Comparison of ENCODE assay signal across 8 cellular contexts in genomic region chr1:155856975-155857930, GRCh38. TPM values are rescaled to one million over a fixed set of nuclear protein-coding genes. Genes with fewer than 3 reads are reported as not detected.
DNase-seq lines count a peak whose midpoint lies in the region; ATAC-seq and TF ChIP-seq lines count a peak whose summit lies in the region.

Gene GON4L, minus strand, starts transcription at chr1:155857214. Its CDS starts 3,434 bp downstream, at chr1:155853780.

- H3K4me3 ChIP-seq in ectodermal cell (ENCODE audit: insufficient read depth, low read depth, low read length) (peak within 1 kb of the TSS; percentile 64), lower leg skin (ENCODE audit: low read depth, poor library complexity, severe bottlenecking) (peak within 1 kb of the TSS; percentile 60)

- H3K36me3 ChIP-seq in ectodermal cell (ENCODE audit: control insufficient read depth, insufficient read depth, low read length) = peaks cover 15% of the 10 kb centered on the region

- peaks cover 12% of the 10 kb centered on the region for H3K27me3 ChIP-seq in ectodermal cell (ENCODE audit: control insufficient read depth, insufficient read depth, low read length, poor library complexity, severe bottlenecking)

- 36 to 38% methylated on average over 46 of the region's 46 CpGs for WGBS in ectodermal cell, 2 experiments
- WGBS in lower leg skin, 2 donors = 11 to 13% methylated on average over 45 to 46 of the region's 46 CpGs

- no peak for TF ChIP-seq CTCF in C4-2B (conservative IDR thresholded peaks at IDR 0.05)
- no peak for TF ChIP-seq CTCF in lower leg skin (IDR thresholded peaks at IDR 0.05)

- DNase-seq in HT-29 (ENCODE audit: low spot score) (peak; percentile 95), lower leg skin (ENCODE audit: low spot score in 2 of 2) (peak; percentile 86 to 97)
- DNase-seq in NK-92 treated with Interleukin-12 subunit alpha and Interleukin-12 subunit beta, amount 100 ng/mL, for 24 hours (lab: John Stamatoyannopoulos, UW) = peak; percentile 87
- peak; percentile 72 to 78 for DNase-seq in activated CD8-positive, alpha-beta memory T cell treated with anti-CD3 and anti-CD28 coated beads for 1 hour (ENCODE audit: extremely low read depth in 1 of 2, low read depth in 1 of 2)
- peak; percentile 79 to 87 for DNase-seq in stimulated activated CD4-positive, alpha-beta T cell treated with anti-CD3 and anti-CD28 coated beads, Interleukin-4, amount 100 ng/mL, for 48 hours (ENCODE audit: low read depth in 2 of 2)

- TF ChIP-seq POLR2A in lower leg skin (IDR thresholded peaks at IDR 0.05) = no peak

- H3K27ac ChIP-seq in C4-2B (peak within 1 kb of the TSS; percentile 78), ectodermal cell (ENCODE audit: insufficient read depth, low read depth, low read length, poor library complexity, severe bottlenecking) (no peak within 1 kb of the TSS)

- no peaks in the 10 kb centered on the region for H3K9me3 ChIP-seq in ectodermal cell (ENCODE audit: control insufficient read depth, low read length)

- peaks cover 6% of the 10 kb centered on the region for H3K4me1 ChIP-seq in ectodermal cell (ENCODE audit: control insufficient read depth, insufficient read depth, low read length)

- intact Hi-C loops in lower leg skin (cut with DNase I; ENCODE audit: low total_unique reads) = no loop called here

- ATAC-seq in GM19438 (IDR thresholded peaks at IDR 0.05; ENCODE audit: low read depth, unreplicated experiment) = peak; percentile 37

RNA-seq across cellular contexts. Expression of gene GON4L, which starts in this region (rescaled TPM):
- 17.6 and 18.0 TPM in 2 replicates for total RNA-seq in HT-29 (2014; rRNA removed; shearing (Covaris generic))
- 42.7 TPM for polyA plus RNA-seq in ectodermal cell (2013, experiment 1 of 4)
- 55.7 TPM for polyA plus RNA-seq in ectodermal cell (2013, experiment 2 of 4)
- polyA plus RNA-seq in ectodermal cell (2013, experiment 3 of 4) = 29.7 TPM
- polyA plus RNA-seq in ectodermal cell (2013, experiment 4 of 4) = 33.8 TPM
- total RNA-seq in lower leg skin = 10 to 100 TPM; 24.9 to 43.9 (median 33.6) TPM
